In the genomic region with DNA sequence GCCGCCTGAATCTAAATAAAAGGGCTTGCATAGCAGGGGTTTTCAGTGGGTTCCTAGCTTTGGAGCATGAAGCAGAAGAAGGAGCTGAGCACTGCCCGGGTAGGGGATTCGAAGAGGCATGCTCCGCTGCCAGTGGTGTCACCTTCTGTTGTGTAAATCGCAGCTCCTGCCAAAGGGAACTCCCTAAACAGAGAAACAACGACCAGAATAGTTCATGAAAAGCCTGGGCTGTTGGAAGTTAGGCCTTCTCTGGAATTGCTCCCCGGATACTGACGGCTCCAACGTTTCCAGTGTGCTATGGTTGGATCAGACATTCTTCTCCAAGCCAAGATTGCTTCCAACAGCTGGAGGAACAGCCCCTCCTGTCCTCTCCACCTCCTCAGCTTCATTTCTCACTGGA, we compare ENCODE assay signal across 15 cellular contexts.
DNase-seq lines count a peak whose midpoint lies in the region; ATAC-seq, FAIRE-seq and TF ChIP-seq lines count a peak whose summit lies in the region.
"Had no signal": no experiment of that assay in that cellular context is flagged by ENCODE, and none has a peak within 500 bp of the region (broad histone marks: within the 10 kb centered on the region; RNA-seq: fewer than 3 reads in every experiment).

No MANE protein-coding gene starts in this region.

- no peak overlapping the region for H3K23ac ChIP-seq in H1 (ENCODE audit: insufficient read length)

- no peak overlapping the region for H4K91ac ChIP-seq in H1 (replicated peaks; ENCODE audit: insufficient read length, low read length)

- peak; percentile 86 for FAIRE-seq in H1 (lab: Jason Lieb, UNC)
- FAIRE-seq: GM12892 had no signal

- no peak overlapping the region for H2BK15ac ChIP-seq in H1 (ENCODE audit: low read length)

- H4K8ac ChIP-seq in H1 (ENCODE audit: extremely low read depth, insufficient read depth, low read length) = no peak overlapping the region

- no peak overlapping the region for H2BK120ac ChIP-seq in H1 (replicated peaks; ENCODE audit: low read depth, low read length)

- intact Hi-C loops in stomach (cut with DNase I; ENCODE audit: low total_unique reads) = no loop called here

- WGBS in H1 (ENCODE audit: extremely low coverage in 1 of 2, insufficient coverage in 1 of 2, insufficient read length in 1 of 2, insufficient replicate concordance in 2 of 2, low coverage in 1 of 2, low lambda C conversion rate in 2 of 2, missing lambda C conversion rate in 1 of 2), 2 experiments = 10% methylated on average over 9 of the region's 9 CpGs; no CpG with 5 or more reads in 1 of the 2 experiments
- WGBS in stomach, 5 donors = 48 to 61% (median 50%) methylated on average over 9 of the region's 9 CpGs

- H3K4me1 ChIP-seq in H1 (replicated peaks in 1 of 4; ENCODE audit: control insufficient read depth in 3 of 4, insufficient read depth in 4 of 4, low read length in 3 of 4) (peaks cover 2 to 10% (median 6%) of the 10 kb centered on the region in 4 experiments; a peak in 6 of 7 replicates), stomach (peaks cover 0 to 7% (median 6%) of the 10 kb centered on the region in 4 donors)

- TF ChIP-seq CTCF in H1 (IDR thresholded peaks at IDR 0.05; ENCODE audit: control extremely low read depth in 1 of 3, insufficient read depth in 1 of 3, low read depth in 1 of 3, low read length in 3 of 3) (no peak), stomach (IDR thresholded peaks at IDR 0.05) (no peak)

- H3K36me3 ChIP-seq in H1 (ENCODE audit: control insufficient read depth in 2 of 4, insufficient read depth in 4 of 4, low read length in 3 of 4) (no peaks in the 10 kb centered on the region), stomach (no peaks in the 10 kb centered on the region)
- H3K36me3 ChIP-seq: tibial nerve had no signal

- H3K23me2 ChIP-seq in H1 (ENCODE audit: low read depth, low read length) = no peaks in the 10 kb centered on the region

- no peak overlapping the region for H4K5ac ChIP-seq in H1 (ENCODE audit: insufficient read length, low read depth, low read length)

- H3K4me2 ChIP-seq in H1 (ENCODE audit: insufficient read depth in 1 of 2, low read depth in 2 of 2, low read length in 2 of 2) = peak overlapping the region; percentile 30 to 41; a peak in 3 of 4 replicates

- TF ChIP-seq EP300 in H1 (IDR thresholded peaks at IDR 0.05; ENCODE audit: borderline replicate concordance in 1 of 2, low read depth in 2 of 2, low read length in 2 of 2) (peak in 1 of 2 experiments; percentile 50; a peak in 1 of 3 replicates), stomach (IDR thresholded peaks at IDR 0.05) (no peak)

- no peak overlapping the region for H2BK20ac ChIP-seq in H1 (ENCODE audit: low read length)

- H3K56ac ChIP-seq in H1 (replicated peaks; ENCODE audit: insufficient read length, low read depth, low read length) = no peak overlapping the region

- CTCF ChIA-PET in H1 (lab: Charles Lee; ENCODE audit: partially characterized antibody) = no interaction called here

- no peak overlapping the region for H3K14ac ChIP-seq in H1 (ENCODE audit: insufficient read length)

- no peaks in the 10 kb centered on the region for H3K79me1 ChIP-seq in H1 (ENCODE audit: low read depth, low read length)

- H3K27ac ChIP-seq in H1 (ENCODE audit: low read depth, low read length) (no peak overlapping the region), stomach (peak overlapping the region in 3 of 5 donors; percentile 5 to 29 (median 6))
- H3K27ac ChIP-seq: body of pancreas had no signal

- POLR2A ChIA-PET in H1 (lab: Charles Lee; ENCODE audit: partially characterized antibody) = no interaction called here

- DNase-seq in NCI-H1694 treated with DMSO at 0.1 percent for 48 hours (lab: John Stamatoyannopoulos, UW) (peak; percentile 69), H1 (ENCODE audit: low read depth in 1 of 2, low spot score in 2 of 2) (peak; percentile 55 to 84), iPS-NIHi7 (ENCODE audit: extremely low spot score) (peak; percentile 51), stomach (no peak), NCI-H774 (lab: John Stamatoyannopoulos, UW) (no peak), putamen (ENCODE audit: low spot score) (no peak)
- DNase-seq: activated gamma-delta T cell treated with Interleukin-2 at 50 U/mL for 16 hours; body of pancreas; CD4-positive, alpha-beta memory T cell; mucosa of descending colon; stimulated activated CD4-positive, alpha-beta T cell treated with anti-CD3 and anti-CD28 coated beads, Interleukin-2, amount 100 ng/mL, for 24 hours; stimulated activated CD8-positive, alpha-beta memory T cell treated with anti-CD3 and anti-CD28 coated beads, Interleukin-4, amount 100 ng/mL, for 48 hours had no signal

- H2AFZ ChIP-seq in H1 (ENCODE audit: low read length) = no peak overlapping the region

- TF ChIP-seq RAD21 in H1 (IDR thresholded peaks at IDR 0.05 in 1 of 2, conservative IDR thresholded peaks at IDR 0.05 in 1 of 2; ENCODE audit: low read depth in 2 of 2, low read length in 2 of 2) = peak in 1 of 2 experiments; percentile 13; a peak in 2 of 4 replicates

- H2BK5ac ChIP-seq in H1 (ENCODE audit: low read depth, low read length) = no peak overlapping the region

- no peaks in the 10 kb centered on the region for H3K79me2 ChIP-seq in H1 (ENCODE audit: control insufficient read depth in 1 of 2, insufficient read depth in 2 of 2, low read length in 2 of 2)

- H3K9me3 ChIP-seq in H1 (ENCODE audit: insufficient read depth in 2 of 2, low read depth in 1 of 2, low read length in 1 of 2) = peaks cover 12 to 16% of the 10 kb centered on the region in 2 experiments; a peak in 3 of 4 replicates
- H3K9me3 ChIP-seq in stomach = peaks cover 0 to 24% (median 13%) of the 10 kb centered on the region in 4 donors
- H3K9me3 ChIP-seq: body of pancreas had no signal

- no peak overlapping the region for H2AK5ac ChIP-seq in H1 (ENCODE audit: low read depth, low read length)

- H3K27me3 ChIP-seq in H1 (replicated peaks in 1 of 4; ENCODE audit: control insufficient read depth in 3 of 4, extremely low read depth in 1 of 4, insufficient read depth in 3 of 4, low read length in 3 of 4) = peaks cover 0 to 15% (median 5%) of the 10 kb centered on the region in 4 experiments; a peak in 6 of 7 replicates
- no peaks in the 10 kb centered on the region for H3K27me3 ChIP-seq in stomach
- H3K27me3 ChIP-seq: body of pancreas, tibial nerve had no signal

- no peaks in the 10 kb centered on the region for H4K20me1 ChIP-seq in H1 (replicated peaks in 1 of 2; ENCODE audit: control insufficient read depth in 1 of 2, insufficient read depth in 2 of 2, low read length in 2 of 2)

- TF ChIP-seq POLR2A in H1 (IDR thresholded peaks at IDR 0.05; ENCODE audit: control extremely low read depth in 1 of 2, low read depth in 2 of 2, low read length in 2 of 2) (no peak), stomach (IDR thresholded peaks at IDR 0.05) (no peak)

- H3K4me3 ChIP-seq in H1 (ENCODE audit: extremely low read depth in 1 of 4, insufficient read depth in 2 of 4, low read depth in 3 of 4, low read length in 4 of 4) = peak overlapping the region in 1 of 4 experiments; percentile 17; a peak in 1 of 8 replicates
- H3K4me3 ChIP-seq in stomach = no peak overlapping the region
- H3K4me3 ChIP-seq: body of pancreas, mucosa of descending colon, tibial nerve had no signal

- no peak overlapping the region; the same call in 1 of the 2 replicates for H2BK12ac ChIP-seq in H1 (ENCODE audit: low read depth, low read length)

- H3K4ac ChIP-seq in H1 (replicated peaks; ENCODE audit: insufficient read length, low read depth, low read length) = no peak overlapping the region

- H3K18ac ChIP-seq in H1 (ENCODE audit: extremely low read depth, low read length) = no peak overlapping the region

- H3K9ac ChIP-seq in H1 (replicated peaks in 1 of 4; ENCODE audit: extremely low read depth in 1 of 4, low read depth in 3 of 4, low read length in 3 of 4) = no peak overlapping the region

- ATAC-seq in GM21526 (IDR thresholded peaks at IDR 0.05; ENCODE audit: low FRiP score, unreplicated experiment) = no peak
- ATAC-seq: mucosa of descending colon had no signal

TF ChIP-seq in H1, 55 proteins besides CTCF, POLR2A, EP300 and RAD21 (continues in another document):
- TF ChIP-seq SIRT6 (IDR thresholded peaks at IDR 0.05; ENCODE audit: low read length) = no peak
- TF ChIP-seq MAX (IDR thresholded peaks at IDR 0.05) = peak; percentile 28; the same call in 1 of the 2 replicates
- no peak for TF ChIP-seq EGR1 (IDR thresholded peaks at IDR 0.05; ENCODE audit: borderline replicate concordance, low read depth, low read length)
- no peak for TF ChIP-seq CBX8 (IDR thresholded peaks at IDR 0.05; ENCODE audit: borderline replicate concordance, low read depth, low read length)

Comparison
In these comparisons a context has a peak if more than half of its experiments do, and no peak if none do; other contexts are left out.
1. DNase-seq: peak in NCI-H1694 treated with DMSO at 0.1 percent for 48 hours (single experiment), H1 (2 of 2) and iPS-NIHi7 (single experiment); none in stomach (single experiment), NCI-H774 (single experiment) and putamen (single experiment).